11 cellular contexts compared by ENCODE assay signal in the genomic region with DNA sequence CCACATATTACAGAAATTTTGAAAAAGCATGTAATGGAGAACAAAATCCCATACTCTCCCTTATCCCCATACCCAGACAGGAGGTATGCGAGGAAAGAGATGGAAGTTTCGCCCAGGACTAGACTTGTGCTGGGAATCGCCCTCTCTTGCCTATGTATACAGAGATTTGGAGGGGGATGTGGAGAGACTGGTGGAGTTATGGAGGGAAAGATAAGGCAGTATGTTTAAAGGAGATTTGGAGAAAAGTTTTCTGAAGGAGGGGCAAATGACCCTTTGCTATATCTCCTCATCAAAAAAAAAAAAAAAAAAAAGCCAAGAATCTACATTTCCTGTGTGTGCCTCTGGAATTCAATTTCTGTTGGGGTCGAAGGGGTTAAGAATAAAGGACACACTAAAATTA.
"Had no signal": no experiment of that assay in that cellular context is flagged by ENCODE, and none has a peak within 500 bp of the region (broad histone marks: within the 10 kb centered on the region; RNA-seq: fewer than 3 reads in every experiment).

No MANE protein-coding gene starts in this region.

- H3K4me3 ChIP-seq: body of pancreas, testis had no signal

- ATAC-seq: activated CD8-positive, alpha-beta T cell treated with anti-CD3 and anti-CD28 coated beads, Interleukin-2, amount 10 ng/mL, durations not matched to agents 7 days and 5 days; body of pancreas; foreskin keratinocyte had no signal

- H3K36me3 ChIP-seq: WERI-Rb-1 had no signal

- H3K27ac ChIP-seq: body of pancreas, foreskin keratinocyte, WERI-Rb-1 had no signal

- H3K4me1 ChIP-seq: body of pancreas, testis had no signal

- H3K9me3 ChIP-seq: body of pancreas, testis had no signal

- DNase-seq: activated CD4-positive, alpha-beta T cell treated with anti-CD3 and anti-CD28 coated beads for 4 hours; activated CD8-positive, alpha-beta memory T cell treated with anti-CD3 and anti-CD28 coated beads, Interleukin-2, amount 50 U/mL, for 48 hours; activated CD8-positive, alpha-beta T cell treated with anti-CD3 and anti-CD28 coated beads, Interleukin-2, amount 10 ng/mL, durations not matched to agents 7 days and 5 days; activated naive CD4-positive, alpha-beta T cell treated with anti-CD3 and anti-CD28 coated beads for 36 hours; body of pancreas; foreskin keratinocyte; head of caudate nucleus; nephron progenitor cell; stimulated activated CD4-positive, alpha-beta T cell treated with anti-CD3 and anti-CD28 coated beads, Interleukin-4, amount 100 ng/mL, for 1 hour; testis; WERI-Rb-1 had no signal

- H3K27me3 ChIP-seq: body of pancreas, testis had no signal
